Comparison of ENCODE assay signal across 14 cellular contexts in genomic region chr9:94697972-94698581, GRCh38. TPM values are rescaled to one million over a fixed set of nuclear protein-coding genes. Genes with fewer than 3 reads are reported as not detected.
DNase-seq lines count a peak whose midpoint lies in the region; ATAC-seq, FAIRE-seq and TF ChIP-seq lines count a peak whose summit lies in the region.
"Had no signal": no experiment of that assay in that cellular context is flagged by ENCODE, and none has a peak within 500 bp of the region (broad histone marks: within the 10 kb centered on the region; RNA-seq: fewer than 3 reads in every experiment).

No MANE protein-coding gene starts in this region.

- FAIRE-seq in pancreas (lab: Jason Lieb, UNC) (no peak), HTR-8/SVneo (lab: Jason Lieb, UNC) (no peak)

- DNase-seq in ELF-1 (ENCODE audit: low read depth, low spot score) (peak; percentile 42), NCI-H2227 (lab: John Stamatoyannopoulos, UW; ENCODE audit: unreplicated experiment) (peak; percentile 36), fibroblast of mammary gland (ENCODE audit: low read depth) (peak; percentile 66), pancreas (no peak), NCI-H1930 (lab: John Stamatoyannopoulos, UW) (no peak), HTR-8/SVneo (ENCODE audit: insufficient read length, low spot score) (no peak), NCI-H2171 treated with DMSO at 0.1 percent for 48 hours (lab: John Stamatoyannopoulos, UW) (no peak), NCI-H524 (lab: John Stamatoyannopoulos, UW) (no peak)
- DNase-seq: DMS 273 treated with DMSO at 0.1 percent for 48 hours; gastrocnemius medialis; Kasumi-1; NK-92 treated with Interleukin-12 subunit alpha and Interleukin-12 subunit beta, amount 100 ng/mL, for 24 hours had no signal

- peaks cover 2 to 12% (median 7%) of the 10 kb centered on the region in 3 donors for H3K4me1 ChIP-seq in pancreas
- H3K4me1 ChIP-seq: ascending aorta, gastrocnemius medialis had no signal

- H3K4me3 ChIP-seq in fibroblast of mammary gland (ENCODE audit: control insufficient read depth, low read depth, low read length), result no peak overlapping the region
- no peak overlapping the region for H3K4me3 ChIP-seq in pancreas
- H3K4me3 ChIP-seq: ascending aorta, gastrocnemius medialis had no signal

- no peaks in the 10 kb centered on the region for H3K36me3 ChIP-seq in pancreas
- H3K36me3 ChIP-seq: ascending aorta, gastrocnemius medialis had no signal

- 66 to 67% methylated on average over 5 of the region's 5 CpGs for WGBS in pancreas, 2 donors

- H3K27me3 ChIP-seq in pancreas, result no peaks in the 10 kb centered on the region
- H3K27me3 ChIP-seq: ascending aorta, gastrocnemius medialis had no signal

- peak in 3 of 4 donors; percentile 28 to 50 (median 38) for ATAC-seq in pancreas
- ATAC-seq: gastrocnemius medialis had no signal

- peak overlapping the region in 1 of 4 donors; percentile 17 for H3K27ac ChIP-seq in pancreas
- H3K27ac ChIP-seq: ascending aorta, gastrocnemius medialis had no signal

- H3K9me3 ChIP-seq in pancreas, result no peaks in the 10 kb centered on the region
- H3K9me3 ChIP-seq: ascending aorta, gastrocnemius medialis had no signal

- TF ChIP-seq CTCF in fibroblast of mammary gland (conservative IDR thresholded peaks at IDR 0.05; ENCODE audit: control insufficient read depth, insufficient read depth, low read depth, low read length) (no peak), pancreas (IDR thresholded peaks at IDR 0.05) (no peak)

- intact Hi-C loops in pancreas (cut with DNase I), result no loop called here

RNA-seq across cellular contexts. Expression of gene AOPEP, which starts 28.4 kb away (rescaled TPM):
- 100 to 1,000 TPM in 1 of 6 donors, 10 to 100 TPM in 5; 50.5 to 140 (median 73.4) TPM for total RNA-seq in pancreas
- 10 to 100 TPM; 75.9 to 77.4 TPM for polyA plus RNA-seq in pancreas

RNA-seq across cellular contexts. Expression of gene FBP1, which starts 58.8 kb away (rescaled TPM):
- 10 to 100 TPM; 19.5 to 31.2 (median 24.1) TPM for total RNA-seq in pancreas
- 10 to 100 TPM; 19.5 to 39.2 TPM for polyA plus RNA-seq in pancreas
- total RNA-seq: skeletal muscle tissue had no signal

Comparison
In these comparisons a context has a peak if more than half of its experiments do, and no peak if none do; other contexts are left out.
1. DNase-seq: peak in ELF-1 (single experiment), NCI-H2227 (single experiment) and fibroblast of mammary gland (single experiment); none in pancreas (0 of 6), NCI-H1930 (0 of 2), HTR-8/SVneo (single experiment), NCI-H2171 treated with DMSO at 0.1 percent for 48 hours (single experiment) and NCI-H524 (0 of 2).